Comparison of ENCODE assay signal across 7 cellular contexts in genomic region chr9:27676827-27677226, GRCh38.
"Had no signal": no experiment of that assay in that cellular context is flagged by ENCODE, and none has a peak within 500 bp of the region (broad histone marks: within the 10 kb centered on the region; RNA-seq: fewer than 3 reads in every experiment).

No MANE protein-coding gene starts in this region.

- H3K9ac ChIP-seq: KMS-11 had no signal

- H3K4me3 ChIP-seq: K562 had no signal

- H3K4me2 ChIP-seq: KMS-11 had no signal

- H3K27ac ChIP-seq: HL-60, KMS-11 had no signal

- DNase-seq: IMR-90, KBM-7, KG1 had no signal

- FAIRE-seq: HTR-8/SVneo, K562 had no signal

- ATAC-seq: K562 had no signal
